In the genomic region with DNA sequence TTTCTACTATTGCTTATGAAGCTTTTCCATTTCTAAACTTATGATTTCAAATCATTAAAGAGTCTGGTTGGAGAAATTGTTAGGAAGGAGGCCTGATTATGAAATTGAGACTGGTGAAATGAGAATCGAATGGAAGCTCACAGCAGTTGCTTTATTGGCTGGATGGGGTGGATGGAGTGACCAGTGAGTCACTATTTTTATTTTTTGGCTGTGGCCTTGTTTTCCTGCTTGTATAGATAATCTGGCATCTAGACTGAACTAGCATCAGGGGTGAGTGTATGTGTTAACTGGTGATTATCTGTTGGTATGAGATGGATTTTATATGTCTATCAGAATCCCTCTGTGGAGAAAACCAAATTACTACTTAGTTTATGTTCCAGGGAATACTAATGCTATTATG, we compare ENCODE assay signal across 14 cellular contexts. TPM values are rescaled to one million over a fixed set of nuclear protein-coding genes. Genes with fewer than 3 reads are reported as not detected.
DNase-seq lines count a peak whose midpoint lies in the region; ATAC-seq and TF ChIP-seq lines count a peak whose summit lies in the region.
"Had no signal": no experiment of that assay in that cellular context is flagged by ENCODE, and none has a peak within 500 bp of the region (broad histone marks: within the 10 kb centered on the region; RNA-seq: fewer than 3 reads in every experiment).

No MANE protein-coding gene starts in this region.

- TF ChIP-seq CTCF in activated CD8-positive, alpha-beta T cell treated with anti-CD3 and anti-CD28 coated beads for 36 hours (IDR thresholded peaks at IDR 0.05): no peak
- no peak for TF ChIP-seq CTCF in upper lobe of right lung (IDR thresholded peaks at IDR 0.05)

- H3K36me3 Mint-ChIP-seq in activated CD8-positive, alpha-beta T cell treated with anti-CD3 and anti-CD28 coated beads for 36 hours (ENCODE audit: low read depth): peaks cover 13% of the 10 kb centered on the region
- H3K36me3 Mint-ChIP-seq in activated CD8-positive, alpha-beta T cell treated with anti-CD3 and anti-CD28 coated beads, Interleukin-2, amount 10 ng/mL, durations not matched to agents 7 days and 5 days (ENCODE audit: low read depth): peaks cover 11% of the 10 kb centered on the region
- peaks cover 15% of the 10 kb centered on the region for H3K36me3 Mint-ChIP-seq in memory B cell

- H3K27ac Mint-ChIP-seq in activated CD8-positive, alpha-beta T cell treated with anti-CD3 and anti-CD28 coated beads for 36 hours: peak overlapping the region; percentile 10
- no peak overlapping the region for H3K27ac Mint-ChIP-seq in activated CD8-positive, alpha-beta T cell treated with anti-CD3 and anti-CD28 coated beads, Interleukin-2, amount 10 ng/mL, durations not matched to agents 7 days and 5 days
- peak overlapping the region; percentile 70 for H3K27ac Mint-ChIP-seq in memory B cell

- H3K27me3 ChIP-seq in upper lobe of right lung: no peaks in the 10 kb centered on the region

- ATAC-seq in activated CD8-positive, alpha-beta T cell treated with anti-CD3 and anti-CD28 coated beads for 36 hours: no peak
- ATAC-seq in activated CD8-positive, alpha-beta T cell treated with anti-CD3 and anti-CD28 coated beads, Interleukin-2, amount 10 ng/mL, durations not matched to agents 7 days and 5 days: no peak
- ATAC-seq in memory B cell (ENCODE audit: low read depth) (no peak), upper lobe of right lung (no peak)
- ATAC-seq: A549 had no signal

- no peaks in the 10 kb centered on the region for H3K9me3 Mint-ChIP-seq in activated CD8-positive, alpha-beta T cell treated with anti-CD3 and anti-CD28 coated beads for 36 hours
- H3K9me3 Mint-ChIP-seq in activated CD8-positive, alpha-beta T cell treated with anti-CD3 and anti-CD28 coated beads, Interleukin-2, amount 10 ng/mL, durations not matched to agents 7 days and 5 days (ENCODE audit: insufficient read depth): no peaks in the 10 kb centered on the region
- H3K9me3 Mint-ChIP-seq in memory B cell: no peaks in the 10 kb centered on the region

- POLR2A ChIA-PET in activated CD8-positive, alpha-beta T cell treated with anti-CD3 and anti-CD28 coated beads for 36 hours (lab: Charles Lee): no interaction called here
- POLR2A ChIA-PET in activated CD8-positive, alpha-beta T cell treated with anti-CD3 and anti-CD28 coated beads, Interleukin-2, amount 10 ng/mL, durations not matched to agents 7 days and 5 days (lab: Charles Lee): no interaction called here

- no peak for DNase-seq in activated CD8-positive, alpha-beta T cell treated with anti-CD3 and anti-CD28 coated beads for 36 hours
- DNase-seq in activated CD8-positive, alpha-beta T cell treated with anti-CD3 and anti-CD28 coated beads, Interleukin-2, amount 10 ng/mL, durations not matched to agents 7 days and 5 days: no peak
- DNase-seq in dermis blood vessel endothelial cell: peak; percentile 32
- no peak for DNase-seq in memory B cell (ENCODE audit: low spot score in 2 of 2)
- no peak for DNase-seq in upper lobe of right lung
- DNase-seq in stimulated activated CD4-positive, alpha-beta T cell treated with anti-CD3 and anti-CD28 coated beads, Interleukin-15, amount 100 ng/mL, for 24 hours: no peak
- no peak for DNase-seq in NCI-H345 treated with DMSO at 0.1 percent for 48 hours (lab: John Stamatoyannopoulos, UW; ENCODE audit: unreplicated experiment)
- no peak for DNase-seq in RPMI8226
- DNase-seq: activated CD4-positive, alpha-beta T cell treated with anti-CD3 and anti-CD28 coated beads, Interleukin-2, amount 50 U/mL, for 1 hour; activated naive CD4-positive, alpha-beta T cell; effector memory CD4-positive, alpha-beta T cell; NCI-H1436; SW 1271 had no signal

- peaks cover 17% of the 10 kb centered on the region for H3K4me1 Mint-ChIP-seq in activated CD8-positive, alpha-beta T cell treated with anti-CD3 and anti-CD28 coated beads for 36 hours (ENCODE audit: low read depth)
- H3K4me1 Mint-ChIP-seq in activated CD8-positive, alpha-beta T cell treated with anti-CD3 and anti-CD28 coated beads, Interleukin-2, amount 10 ng/mL, durations not matched to agents 7 days and 5 days (ENCODE audit: low read depth): peaks cover 8% of the 10 kb centered on the region
- peaks cover 28% of the 10 kb centered on the region for H3K4me1 Mint-ChIP-seq in memory B cell

- no peak overlapping the region for H3K4me3 ChIP-seq in upper lobe of right lung
- H3K4me3 ChIP-seq: A549 had no signal

- H3K4me3 Mint-ChIP-seq in activated CD8-positive, alpha-beta T cell treated with anti-CD3 and anti-CD28 coated beads for 36 hours: no peak overlapping the region
- H3K4me3 Mint-ChIP-seq in activated CD8-positive, alpha-beta T cell treated with anti-CD3 and anti-CD28 coated beads, Interleukin-2, amount 10 ng/mL, durations not matched to agents 7 days and 5 days: no peak overlapping the region
- no peak overlapping the region for H3K4me3 Mint-ChIP-seq in memory B cell

- H3K27me3 Mint-ChIP-seq in activated CD8-positive, alpha-beta T cell treated with anti-CD3 and anti-CD28 coated beads for 36 hours: no peaks in the 10 kb centered on the region
- no peaks in the 10 kb centered on the region for H3K27me3 Mint-ChIP-seq in activated CD8-positive, alpha-beta T cell treated with anti-CD3 and anti-CD28 coated beads, Interleukin-2, amount 10 ng/mL, durations not matched to agents 7 days and 5 days (ENCODE audit: low read depth)
- H3K27me3 Mint-ChIP-seq in memory B cell: no peaks in the 10 kb centered on the region

- peak overlapping the region; percentile 32 for H3K27ac ChIP-seq in upper lobe of right lung
- H3K27ac ChIP-seq: A549 had no signal

- intact Hi-C loops in activated CD8-positive, alpha-beta T cell treated with anti-CD3 and anti-CD28 coated beads for 36 hours (cut with micrococcal nuclease): no loop called here
- intact Hi-C loops in upper lobe of right lung (cut with DNase I): no loop called here

- H3K9me3 ChIP-seq in upper lobe of right lung: no peaks in the 10 kb centered on the region
- H3K9me3 ChIP-seq: A549 had no signal

- peaks cover 4% of the 10 kb centered on the region for H3K36me3 ChIP-seq in upper lobe of right lung

- CTCF ChIA-PET in activated CD8-positive, alpha-beta T cell treated with anti-CD3 and anti-CD28 coated beads for 36 hours (lab: Charles Lee): interaction anchor here (1.0 to 3.8 kb wide), 3 partner anchors 17 to 49 kb away, joined by 3 to 22 read pairs (median 4); no protein-coding TSS in a partner anchor
- CTCF ChIA-PET in activated CD8-positive, alpha-beta T cell treated with anti-CD3 and anti-CD28 coated beads, Interleukin-2, amount 10 ng/mL, durations not matched to agents 7 days and 5 days (lab: Charles Lee): interaction anchor here (1.3 to 2.1 kb wide), 4 partner anchors 13 to 301 kb away, joined by 3 to 7 read pairs (median 4); no protein-coding TSS in a partner anchor

- H3K4me1 ChIP-seq in upper lobe of right lung: peaks cover 19% of the 10 kb centered on the region
- H3K4me1 ChIP-seq: A549 had no signal

RNA-seq across cellular contexts. Expression of gene UVRAG, which starts 36.2 kb away (rescaled TPM):
- 10 to 100 TPM; 14.4 to 15.7 TPM for total RNA-seq in activated CD8-positive, alpha-beta T cell treated with anti-CD3 and anti-CD28 coated beads for 36 hours
- total RNA-seq in activated CD8-positive, alpha-beta T cell treated with anti-CD3 and anti-CD28 coated beads, Interleukin-2, amount 10 ng/mL, durations not matched to agents 7 days and 5 days: 10 to 100 TPM; 19.8 to 21.1 TPM
- total RNA-seq in dermis blood vessel endothelial cell (75.3 and 98.2 TPM in 2 replicates), upper lobe of right lung (31.0 TPM)
